ENCODE assay signal across 8 cellular contexts in the genomic region with DNA sequence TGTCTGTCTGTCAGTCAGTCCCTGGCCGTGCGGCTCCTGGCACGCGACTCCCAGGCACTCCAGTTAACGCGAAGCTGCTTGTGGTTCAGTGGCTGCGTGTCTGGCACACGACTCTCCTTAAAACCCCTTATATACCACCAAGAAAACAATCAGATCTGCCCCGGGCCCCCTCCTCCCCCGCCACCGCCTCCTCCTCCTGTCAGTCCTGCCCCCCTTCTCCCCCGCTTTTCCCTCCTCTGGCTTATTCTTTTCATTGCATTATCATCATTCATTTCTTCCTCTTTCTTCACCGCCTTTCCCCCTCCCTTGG. TPM values are rescaled to one million over a fixed set of nuclear protein-coding genes. Genes with fewer than 3 reads are reported as not detected.
DNase-seq lines count a peak whose midpoint lies in the region; TF ChIP-seq lines count a peak whose summit lies in the region.

A gene (minus strand): TSS at position 105 of the 310 bp plus-strand sequence. CDS start 705 bp downstream, outside the sequence.

- H3K27ac ChIP-seq in hepatocyte (no peak within 1 kb of the TSS), smooth muscle cell (ENCODE audit: low read depth) (no peak within 1 kb of the TSS)

- H3K4me1 ChIP-seq in HAP-1, result peaks cover 40% of the 10 kb centered on the region
- peaks cover 27% of the 10 kb centered on the region for H3K4me1 ChIP-seq in hepatocyte (ENCODE audit: insufficient read depth)
- H3K4me1 ChIP-seq in smooth muscle cell (ENCODE audit: low read depth), result peaks cover 40% of the 10 kb centered on the region

- WGBS in hepatocyte (ENCODE audit: low lambda C conversion rate, missing lambda C conversion rate), result 0% methylated on average over 1 of the region's 13 CpGs
- 0% methylated on average over 8 of the region's 13 CpGs for WGBS in smooth muscle cell (ENCODE audit: low lambda C conversion rate)

- no peak within 1 kb of the TSS for H3K9ac ChIP-seq in smooth muscle cell (ENCODE audit: low read depth)

- H3K9me3 ChIP-seq in HAP-1, result no peaks in the 10 kb centered on the region; the same call in 1 of the 2 replicates
- H3K9me3 ChIP-seq in hepatocyte (ENCODE audit: low read depth), result no peaks in the 10 kb centered on the region
- H3K9me3 ChIP-seq in smooth muscle cell (replicated peaks; ENCODE audit: low read depth), result no peaks in the 10 kb centered on the region

- H3K27me3 ChIP-seq in HAP-1 (ENCODE audit: low read depth) (peaks cover 6% of the 10 kb centered on the region; the same call in 1 of the 2 replicates), hepatocyte (peaks cover 98% of the 10 kb centered on the region), smooth muscle cell (ENCODE audit: low read depth) (peaks cover 100% of the 10 kb centered on the region)

- H2AFZ ChIP-seq in hepatocyte (peak within 1 kb of the TSS; percentile 89), smooth muscle cell (ENCODE audit: low read depth) (peak within 1 kb of the TSS; percentile 94)

- H3K4me2 ChIP-seq in hepatocyte (peak within 1 kb of the TSS; percentile 99), smooth muscle cell (peak within 1 kb of the TSS; percentile 94)

- no peak for TF ChIP-seq CTCF in WI38 (IDR thresholded peaks at IDR 0.05; ENCODE audit: low read depth, low read length)
- no peak for TF ChIP-seq CTCF in hepatocyte (IDR thresholded peaks at IDR 0.05; ENCODE audit: poor library complexity)
- TF ChIP-seq CTCF in smooth muscle cell (IDR thresholded peaks at IDR 0.05; ENCODE audit: borderline replicate concordance, insufficient read depth, poor library complexity, severe bottlenecking), result no peak

- DNase-seq in HAP-1 (ENCODE audit: low spot score in 2 of 2) (peak in 1 of 2 experiments; percentile 63), hepatocyte (ENCODE audit: low spot score) (no peak), smooth muscle cell (lab: John Stamatoyannopoulos, UW; ENCODE audit: unreplicated experiment) (no peak), SHP77 (lab: John Stamatoyannopoulos, UW) (no peak), putamen (ENCODE audit: low spot score) (no peak), hippocampal formation (lab: John Stamatoyannopoulos, UW) (no peak), kidney glomerular epithelial cell (lab: John Stamatoyannopoulos, UW) (no peak)

- H3K79me2 ChIP-seq in hepatocyte, result no peaks in the 10 kb centered on the region
- H3K79me2 ChIP-seq in smooth muscle cell (ENCODE audit: low read depth), result no peaks in the 10 kb centered on the region

- H4K20me1 ChIP-seq in hepatocyte (ENCODE audit: insufficient read depth, poor library complexity, severe bottlenecking) (no peaks in the 10 kb centered on the region), smooth muscle cell (ENCODE audit: low read depth) (no peaks in the 10 kb centered on the region)

- no peaks in the 10 kb centered on the region for H3K9me2 ChIP-seq in hepatocyte (replicated peaks; ENCODE audit: insufficient read depth)

- H3F3A ChIP-seq in smooth muscle cell (ENCODE audit: low read depth), result no peaks in the 10 kb centered on the region

- no peaks in the 10 kb centered on the region for H3K36me3 ChIP-seq in HAP-1 (replicated peaks)
- H3K36me3 ChIP-seq in hepatocyte (replicated peaks; ENCODE audit: insufficient read depth, low read depth), result no peaks in the 10 kb centered on the region
- H3K36me3 ChIP-seq in smooth muscle cell (ENCODE audit: low read depth), result no peaks in the 10 kb centered on the region

- in situ Hi-C loops in HAP-1 (cut with MboI; ENCODE audit: low sequenced_read_pairs), result no loop called here

- peak within 1 kb of the TSS; percentile 35 for H3K4me3 ChIP-seq in HAP-1
- peak within 1 kb of the TSS; percentile 53 for H3K4me3 ChIP-seq in WI38 (ENCODE audit: low read depth, low read length)
- H3K4me3 ChIP-seq in hepatocyte, result peak within 1 kb of the TSS; percentile 69
- peak within 1 kb of the TSS; percentile 54 for H3K4me3 ChIP-seq in smooth muscle cell

RNA-seq across cellular contexts. Expression of the gene that starts here (rescaled TPM):
- total RNA-seq in hepatocyte (0.20 TPM in 1 of 2 replicates, not detected in the other), smooth muscle cell (not detected in 2 replicates)
- polyA plus RNA-seq in hepatocyte (0.39 TPM in 1 of 2 replicates, not detected in the other), smooth muscle cell (not detected in 2 replicates)
